Comparison of ENCODE assay signal across 21 cellular contexts in the genomic region with DNA sequence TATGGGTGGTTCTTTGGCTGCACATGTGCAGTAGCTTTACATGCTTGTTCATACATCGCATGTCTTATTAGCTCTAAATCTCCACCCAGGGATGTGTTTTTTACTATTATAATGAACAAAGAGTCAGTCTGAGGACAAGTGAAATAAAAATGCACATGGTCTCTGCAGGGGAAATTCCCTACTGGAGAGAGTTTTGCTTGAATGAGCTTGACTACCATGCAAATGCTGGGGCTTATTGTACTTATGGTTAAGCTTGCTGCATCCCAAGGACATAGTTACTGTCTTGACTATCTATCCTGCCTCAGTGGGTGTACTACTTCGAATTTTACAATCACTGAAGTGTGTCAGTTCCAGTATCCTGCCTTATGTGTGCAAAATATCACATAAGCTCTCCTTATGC.
"Had no signal": no experiment of that assay in that cellular context is flagged by ENCODE, and none has a peak within 500 bp of the region (broad histone marks: within the 10 kb centered on the region; RNA-seq: fewer than 3 reads in every experiment).

No MANE protein-coding gene starts in this region.

- DNase-seq: activated CD4-positive, alpha-beta T cell treated with anti-CD3 and anti-CD28 coated beads for 48 hours; activated CD4-positive, alpha-beta T cell treated with anti-CD3 and anti-CD28 coated beads, Interleukin-2, amount 50 U/mL, for 4 hours; activated CD4-positive, CD25-positive, alpha-beta regulatory T cell treated with anti-CD3 and anti-CD28 coated beads, Interleukin-2, amount 50 U/mL, for 72 hours; activated CD8-positive, alpha-beta memory T cell treated with anti-CD3 and anti-CD28 coated beads, Interleukin-2, amount 10 ng/mL, durations not matched to agents 7 days and 5 days; activated effector memory CD4-positive, alpha-beta T cell treated with Interleukin-2 at 50 U/mL for 16 hours; activated naive CD4-positive, alpha-beta T cell; activated T-cell treated with anti-CD3 and anti-CD28 coated beads, Interleukin-2, amount 50 U/mL, for 24 hours; amniotic stem cell; body of pancreas; central memory CD4-positive, alpha-beta T cell; NCI-H1048; NCI-H146; NCI-H1930; NCI-H2107; NCI-H2171 treated with DMSO at 0.1 percent for 48 hours; NCI-H226; NCI-H82; SIG-M5; T-helper 17 cell; T-helper 9 cell had no signal

- ATAC-seq: activated CD8-positive, alpha-beta memory T cell treated with anti-CD3 and anti-CD28 coated beads, Interleukin-2, amount 10 ng/mL, durations not matched to agents 7 days and 5 days; body of pancreas; T-helper 17 cell; WTC11 had no signal
